20 cellular contexts compared by ENCODE assay signal in genomic region chr12:1509703-1510395, GRCh38.
"Had no signal": no experiment of that assay in that cellular context is flagged by ENCODE, and none has a peak within 500 bp of the region (broad histone marks: within the 10 kb centered on the region; RNA-seq: fewer than 3 reads in every experiment).

No MANE protein-coding gene starts in this region.

- H3K4me1 ChIP-seq: thyroid gland, upper lobe of right lung had no signal

- H3K9me3 ChIP-seq: thyroid gland, upper lobe of right lung had no signal

- H2AFZ ChIP-seq: hepatocyte had no signal

- H3K4me3 ChIP-seq: hepatocyte, thyroid gland, upper lobe of right lung had no signal

- H3K9me3 Mint-ChIP-seq: dendritic cell treated with granulocyte-macrophage colony-stimulating factor and Interleukin-4, amounts not matched to agents 40 ng/mL and 50 ng/mL, for 4 days had no signal

- H3K4me3 Mint-ChIP-seq: activated naive CD8-positive, alpha-beta T cell; dendritic cell treated with granulocyte-macrophage colony-stimulating factor and Interleukin-4, amounts not matched to agents 40 ng/mL and 50 ng/mL, for 4 days; nephron had no signal

- H3K4me2 ChIP-seq: hepatocyte had no signal

- H3K27ac ChIP-seq: hepatocyte, thyroid gland, upper lobe of right lung had no signal

- ATAC-seq: left ventricle myocardium superior; stimulated activated naive CD8-positive, alpha-beta T cell treated with anti-CD3 and anti-CD28 coated beads, Interleukin-15, Interleukin-2, amounts not matched to agents 100 U/mL and 50 U/mL, for 24 hours; upper lobe of right lung had no signal

- H3K36me3 ChIP-seq: thyroid gland, upper lobe of right lung had no signal

- H3K36me3 Mint-ChIP-seq: activated naive CD8-positive, alpha-beta T cell had no signal

- H3K27ac Mint-ChIP-seq: activated naive CD8-positive, alpha-beta T cell; dendritic cell treated with granulocyte-macrophage colony-stimulating factor and Interleukin-4, amounts not matched to agents 40 ng/mL and 50 ng/mL, for 4 days had no signal

- H3K27me3 ChIP-seq: hepatocyte, thyroid gland, upper lobe of right lung had no signal

- H3K79me2 ChIP-seq: hepatocyte had no signal

- DNase-seq: activated naive CD4-positive, alpha-beta T cell; activated T-cell treated with anti-CD3 and anti-CD28 coated beads, Interleukin-2, amount 50 U/mL, for 1 hour; amniotic stem cell; effector CD4-positive, alpha-beta T cell; erythroblast; foreskin fibroblast; left ventricle myocardium superior; occipital lobe; stimulated activated CD4-positive, alpha-beta T cell treated with anti-CD3 and anti-CD28 coated beads, Interleukin-12 subunit alpha, Interleukin-12 subunit beta, amount 100 ng/mL, for 4 hours; stimulated activated CD4-positive, alpha-beta T cell treated with anti-CD3 and anti-CD28 coated beads, Interleukin-4, amount 100 ng/mL, for 4 hours; stimulated activated naive CD8-positive, alpha-beta T cell treated with anti-CD3 and anti-CD28 coated beads, Interleukin-15, Interleukin-2, amounts not matched to agents 100 U/mL and 50 U/mL, for 24 hours; substantia nigra; T-helper 1 cell; T-helper 9 cell; thyroid gland; upper lobe of right lung had no signal
